13 cellular contexts compared by ENCODE assay signal in the genomic region with DNA sequence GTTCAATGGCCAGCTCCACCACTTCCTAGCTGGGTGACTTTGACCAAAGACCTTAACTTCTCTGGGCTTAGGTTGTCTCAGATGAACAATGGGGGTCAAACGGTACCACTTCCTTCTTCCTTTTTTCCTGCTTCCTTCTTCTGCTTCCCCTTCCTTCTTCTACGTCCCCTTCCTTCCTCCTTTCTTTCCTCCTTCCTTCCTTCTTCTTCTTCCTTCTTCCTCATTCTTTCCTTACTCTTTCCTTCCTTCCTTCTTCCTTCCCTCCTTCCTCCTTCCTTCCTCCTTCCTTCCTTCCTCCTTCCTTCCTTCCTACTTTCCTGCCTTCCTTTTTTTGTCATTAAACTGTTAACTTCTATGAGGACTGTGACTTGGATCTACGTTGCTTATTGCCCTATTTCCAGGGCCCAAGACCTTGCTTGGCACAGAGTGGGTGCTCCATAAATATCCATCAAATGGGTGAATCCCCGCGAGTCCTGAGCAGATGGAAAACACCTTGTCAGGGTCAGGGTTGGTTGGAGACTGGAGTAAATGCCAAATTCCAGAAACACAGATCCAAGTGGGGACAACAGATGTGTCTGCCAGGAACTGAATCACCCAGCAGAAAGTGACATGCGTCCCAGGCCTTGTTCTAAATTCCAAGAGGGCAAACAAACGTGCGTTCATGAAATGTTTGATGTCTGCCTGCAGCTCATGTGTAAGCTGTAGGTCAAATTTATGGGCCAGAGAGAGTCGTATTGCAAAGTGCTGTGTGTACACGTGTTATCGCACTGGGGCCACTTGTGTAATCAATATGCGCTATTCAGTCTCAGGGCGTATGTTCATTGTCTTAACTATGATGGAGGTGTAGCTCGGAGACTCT.
DNase-seq lines count a peak whose midpoint lies in the region; ATAC-seq and TF ChIP-seq lines count a peak whose summit lies in the region.
"Had no signal": no experiment of that assay in that cellular context is flagged by ENCODE, and none has a peak within 500 bp of the region (broad histone marks: within the 10 kb centered on the region; RNA-seq: fewer than 3 reads in every experiment).

No MANE protein-coding gene starts in this region.

- CTCF ChIA-PET in Caco-2 (lab: Charles Lee) (interaction anchor here (0.7 to 1.8 kb wide), 3 partner anchors 12 to 73 kb away, joined by 4 to 10 read pairs (median 5); no protein-coding TSS in a partner anchor), WTC11 (lab: Charles Lee) (no interaction called here)
- CTCF ChIA-PET in activated CD8-positive, alpha-beta memory T cell treated with anti-CD3 and anti-CD28 coated beads, Interleukin-2, amount 10 ng/mL, durations not matched to agents 7 days and 5 days (lab: Charles Lee), result no interaction called here

- peak overlapping the region; percentile 2 for H3K4me3 Mint-ChIP-seq in Caco-2 (ENCODE audit: unreplicated experiment)
- no peak overlapping the region for H3K4me3 Mint-ChIP-seq in WTC11
- H3K4me3 Mint-ChIP-seq in nephron progenitor cell, result peak overlapping the region; percentile 26
- no peak overlapping the region for H3K4me3 Mint-ChIP-seq in activated CD8-positive, alpha-beta memory T cell treated with anti-CD3 and anti-CD28 coated beads, Interleukin-2, amount 10 ng/mL, durations not matched to agents 7 days and 5 days
- H3K4me3 Mint-ChIP-seq: activated B cell treated with CpG ODN at 0.5 μM for 24 hours, T-helper 17 cell had no signal

- H3K27me3 ChIP-seq in Caco-2 (replicated peaks; ENCODE audit: control insufficient read depth, insufficient read depth, low read length), result no peaks in the 10 kb centered on the region
- H3K27me3 ChIP-seq: cardiac muscle cell had no signal

- H3K27me3 Mint-ChIP-seq in Caco-2 (ENCODE audit: insufficient read depth, unreplicated experiment) (no peaks in the 10 kb centered on the region), WTC11 (ENCODE audit: low read depth) (peaks cover 3% of the 10 kb centered on the region), nephron progenitor cell (ENCODE audit: low read depth, poor library complexity) (peaks cover 15% of the 10 kb centered on the region)
- peaks cover 16% of the 10 kb centered on the region for H3K27me3 Mint-ChIP-seq in activated CD8-positive, alpha-beta memory T cell treated with anti-CD3 and anti-CD28 coated beads, Interleukin-2, amount 10 ng/mL, durations not matched to agents 7 days and 5 days

- H3K9me3 Mint-ChIP-seq in Caco-2 (ENCODE audit: unreplicated experiment) (peaks cover 10% of the 10 kb centered on the region), WTC11 (peaks cover 10% of the 10 kb centered on the region), nephron progenitor cell (peaks cover 25% of the 10 kb centered on the region)
- H3K9me3 Mint-ChIP-seq in activated CD8-positive, alpha-beta memory T cell treated with anti-CD3 and anti-CD28 coated beads, Interleukin-2, amount 10 ng/mL, durations not matched to agents 7 days and 5 days (ENCODE audit: low read depth), result no peaks in the 10 kb centered on the region
- H3K9me3 Mint-ChIP-seq: activated B cell treated with CpG ODN at 0.5 μM for 24 hours; activated T-helper 2 cell treated with anti-CD3 and anti-CD28 coated beads, Interferon-gamma antibody, Interleukin-2, Interleukin-4, amounts not matched to agents 10 μg/mL and 5 μg/mL and 100 μg/mL, durations not matched to agents 14 hours and 24 hours and 36 hours had no signal

- intact Hi-C loops in Caco-2 (cut with micrococcal nuclease; ENCODE audit: unreplicated experiment), result no loop called here

- TF ChIP-seq CTCF in Caco-2 (IDR thresholded peaks at IDR 0.05; ENCODE audit: insufficient read depth in 1 of 2, low read depth in 1 of 2, low read length in 1 of 2, severe bottlenecking in 1 of 2, unreplicated experiment in 1 of 2) (no peak), WTC11 (IDR thresholded peaks at IDR 0.05) (no peak), nephron progenitor cell (IDR thresholded peaks at IDR 0.05) (no peak)

- H3K27ac Mint-ChIP-seq in Caco-2 (ENCODE audit: unreplicated experiment) (peak overlapping the region; percentile 5), WTC11 (no peak overlapping the region), nephron progenitor cell (peak overlapping the region; percentile 60)
- H3K27ac Mint-ChIP-seq in activated CD8-positive, alpha-beta memory T cell treated with anti-CD3 and anti-CD28 coated beads, Interleukin-2, amount 10 ng/mL, durations not matched to agents 7 days and 5 days, result no peak overlapping the region
- H3K27ac Mint-ChIP-seq: activated B cell treated with CpG ODN at 0.5 μM for 24 hours; activated T-helper 2 cell treated with anti-CD3 and anti-CD28 coated beads, Interferon-gamma antibody, Interleukin-2, Interleukin-4, amounts not matched to agents 10 μg/mL and 5 μg/mL and 100 μg/mL, durations not matched to agents 14 hours and 24 hours and 36 hours; T-helper 17 cell had no signal

- H3K4me1 Mint-ChIP-seq in Caco-2 (ENCODE audit: low read depth, unreplicated experiment) (peaks cover 12% of the 10 kb centered on the region), WTC11 (peaks cover 8% of the 10 kb centered on the region), nephron progenitor cell (peaks cover 43% of the 10 kb centered on the region)
- peaks cover 2% of the 10 kb centered on the region for H3K4me1 Mint-ChIP-seq in activated CD8-positive, alpha-beta memory T cell treated with anti-CD3 and anti-CD28 coated beads, Interleukin-2, amount 10 ng/mL, durations not matched to agents 7 days and 5 days
- H3K4me1 Mint-ChIP-seq: activated B cell treated with CpG ODN at 0.5 μM for 24 hours had no signal

- no TSS peak for BruUV-seq in Caco-2 (replicated peaks; lab: Mats Ljungman, UMichigan)

- H3K36me3 Mint-ChIP-seq in Caco-2 (ENCODE audit: insufficient read depth, unreplicated experiment), result no peaks in the 10 kb centered on the region
- H3K36me3 Mint-ChIP-seq in WTC11, result peaks cover 6% of the 10 kb centered on the region; the same call in 1 of the 2 replicates
- H3K36me3 Mint-ChIP-seq in nephron progenitor cell (ENCODE audit: low read depth), result peaks cover 9% of the 10 kb centered on the region
- H3K36me3 Mint-ChIP-seq in activated CD8-positive, alpha-beta memory T cell treated with anti-CD3 and anti-CD28 coated beads, Interleukin-2, amount 10 ng/mL, durations not matched to agents 7 days and 5 days, result no peaks in the 10 kb centered on the region

- no peaks in the 10 kb centered on the region for H3K36me3 ChIP-seq in Caco-2 (ENCODE audit: control insufficient read depth, insufficient read depth, low read length)
- H3K36me3 ChIP-seq: adrenal gland, cardiac muscle cell had no signal

- H3K9me3 ChIP-seq in Caco-2, result no peaks in the 10 kb centered on the region
- H3K9me3 ChIP-seq: adrenal gland had no signal

- H3K4me1 ChIP-seq in Caco-2, result peaks cover 13% of the 10 kb centered on the region
- H3K4me1 ChIP-seq: adrenal gland had no signal

- DNase-seq in Caco-2, result peak; percentile 70 to 83
- DNase-seq in NCI-H1092 (lab: John Stamatoyannopoulos, UW), result peak; percentile 64
- no peak for DNase-seq in WTC11 (ENCODE audit: low spot score)
- peak; percentile 21 for DNase-seq in nephron progenitor cell
- DNase-seq in activated CD8-positive, alpha-beta memory T cell treated with anti-CD3 and anti-CD28 coated beads, Interleukin-2, amount 10 ng/mL, durations not matched to agents 7 days and 5 days, result no peak
- DNase-seq in Ammon's horn (ENCODE audit: low spot score), result no peak
- no peak for DNase-seq in hepatic stellate cell (ENCODE audit: low spot score)
- DNase-seq: activated B cell treated with CpG ODN at 0.5 μM for 24 hours, T-helper 17 cell had no signal

- ATAC-seq in WTC11, result no peak
- no peak for ATAC-seq in HG03095 (IDR thresholded peaks at IDR 0.05; ENCODE audit: unreplicated experiment)
- ATAC-seq in activated CD8-positive, alpha-beta memory T cell treated with anti-CD3 and anti-CD28 coated beads, Interleukin-2, amount 10 ng/mL, durations not matched to agents 7 days and 5 days, result no peak
- ATAC-seq: T-helper 17 cell had no signal

- no peak overlapping the region for H3K4me3 ChIP-seq in Caco-2 (ENCODE audit: low read depth, low read length)
- H3K4me3 ChIP-seq: adrenal gland, cardiac muscle cell had no signal

- POLR2A ChIA-PET in Caco-2 (lab: Charles Lee) (interaction anchor here (0.7 to 1.1 kb wide), 2 partner anchors 36 to 47 kb away, joined by 3 read pairs; no protein-coding TSS in a partner anchor), WTC11 (lab: Charles Lee) (interaction anchor here (0.7 kb wide), 1 partner anchor 200 kb away, joined by 3 read pairs; no protein-coding TSS in a partner anchor)

TF ChIP-seq in WTC11, 78 proteins besides CTCF, POLR2A, EP300 and RAD21:
- TF ChIP-seq GABPB1 (CRISPR knock-in tag; IDR thresholded peaks at IDR 0.05) (0 out of 2 replicates have a peak, but pooled peaks have one; percentile 21), GTF2I (CRISPR knock-in tag; conservative IDR thresholded peaks at IDR 0.05) (no peak)
TF ChIP-seq in WTC11: peak in this region for 1.

Comparison
In these comparisons a context has a peak if more than half of its experiments do, and no peak if none do; other contexts are left out.
1. DNase-seq: peak in Caco-2 (2 of 2), NCI-H1092 (single experiment) and nephron progenitor cell (single experiment); none in WTC11 (single experiment), activated CD8-positive, alpha-beta memory T cell treated with anti-CD3 and anti-CD28 coated beads, Interleukin-2, amount 10 ng/mL, durations not matched to agents 7 days and 5 days (single experiment), Ammon's horn (single experiment) and hepatic stellate cell (single experiment).
2. H3K27ac Mint-ChIP-seq: peak in Caco-2 (single experiment) and nephron progenitor cell (single experiment); none in WTC11 (single experiment) and activated CD8-positive, alpha-beta memory T cell treated with anti-CD3 and anti-CD28 coated beads, Interleukin-2, amount 10 ng/mL, durations not matched to agents 7 days and 5 days (single experiment).
3. H3K4me3 Mint-ChIP-seq: peak in Caco-2 (single experiment) and nephron progenitor cell (single experiment); none in WTC11 (single experiment) and activated CD8-positive, alpha-beta memory T cell treated with anti-CD3 and anti-CD28 coated beads, Interleukin-2, amount 10 ng/mL, durations not matched to agents 7 days and 5 days (single experiment).